ENCODE assay signal across 8 cellular contexts in genomic region chr22:28819253-28820096, GRCh38. TPM values are rescaled to one million over a fixed set of nuclear protein-coding genes. Genes with fewer than 3 reads are reported as not detected.
A peak's percentile ranks its signal among the peaks of the same experiment; 100 is the strongest.
DNase-seq lines count a peak whose midpoint lies in the region; ATAC-seq and TF ChIP-seq lines count a peak whose summit lies in the region.

No MANE protein-coding gene starts in this region.

- H3K4me3 ChIP-seq in endodermal cell (ENCODE audit: low read length) (no peak overlapping the region), stomach (peak overlapping the region in 1 of 4 donors; percentile 10)

- H3K9me3 ChIP-seq in endodermal cell (ENCODE audit: control insufficient read depth, low read length) = no peaks in the 10 kb centered on the region
- no peaks in the 10 kb centered on the region for H3K9me3 ChIP-seq in stomach

- H3K36me3 Mint-ChIP-seq in activated CD4-positive, alpha-beta T cell treated with anti-CD3 and anti-CD28 coated beads, Interleukin-2, amount 10 ng/mL, durations not matched to agents 7 days and 5 days (ENCODE audit: low read depth) = peaks cover 65% of the 10 kb centered on the region
- peaks cover 7% of the 10 kb centered on the region for H3K36me3 Mint-ChIP-seq in endodermal cell (ENCODE audit: low read depth)

- DNase-seq in activated CD4-positive, alpha-beta T cell treated with anti-CD3 and anti-CD28 coated beads, Interleukin-2, amount 10 ng/mL, durations not matched to agents 7 days and 5 days = no peak
- no peak for DNase-seq in activated CD4-positive, alpha-beta T cell treated with anti-CD3 and anti-CD28 coated beads for 4 hours
- no peak for DNase-seq in endodermal cell
- peak; percentile 86 for DNase-seq in stomach
- DNase-seq in amygdala (lab: John Stamatoyannopoulos, UW) = no peak

- H3K36me3 ChIP-seq in endodermal cell (ENCODE audit: control insufficient read depth, insufficient read depth, low read length) (no peaks in the 10 kb centered on the region), stomach (peaks cover 0 to 4% (median 0%) of the 10 kb centered on the region in 4 donors)

- TF ChIP-seq CTCF in endodermal cell (conservative IDR thresholded peaks at IDR 0.05) = no peak
- no peak for TF ChIP-seq CTCF in stomach (IDR thresholded peaks at IDR 0.05)

- no peak for TF ChIP-seq POLR2A in stomach (IDR thresholded peaks at IDR 0.05)

- H3K27me3 ChIP-seq in endodermal cell (ENCODE audit: control insufficient read depth, insufficient read depth, low read length, poor library complexity, severe bottlenecking) = no peaks in the 10 kb centered on the region
- no peaks in the 10 kb centered on the region for H3K27me3 ChIP-seq in stomach

- no peak overlapping the region for H3K9ac ChIP-seq in endodermal cell (ENCODE audit: extremely low read depth, low read length, poor library complexity, severe bottlenecking)

- 83 to 90% methylated on average over 4 to 5 of the region's 5 CpGs for WGBS in endodermal cell (ENCODE audit: insufficient coverage in 1 of 2, insufficient read length in 1 of 2), 2 experiments
- 22 to 64% (median 36%) methylated on average over 5 of the region's 5 CpGs for WGBS in stomach, 5 donors

- peaks cover 79% of the 10 kb centered on the region for H3K4me1 Mint-ChIP-seq in activated CD4-positive, alpha-beta T cell treated with anti-CD3 and anti-CD28 coated beads, Interleukin-2, amount 10 ng/mL, durations not matched to agents 7 days and 5 days
- peaks cover 23% of the 10 kb centered on the region for H3K4me1 Mint-ChIP-seq in endodermal cell

- intact Hi-C loops in stomach (cut with DNase I; ENCODE audit: low total_unique reads) = no loop called here

- CTCF ChIA-PET in activated CD4-positive, alpha-beta T cell treated with anti-CD3 and anti-CD28 coated beads, Interleukin-2, amount 10 ng/mL, durations not matched to agents 7 days and 5 days (lab: Charles Lee) = interaction anchor here (1.1 to 2.8 kb wide), 4 partner anchors 8 to 17 kb away, joined by 3 to 18 read pairs (median 8); no protein-coding TSS in a partner anchor

- no peaks in the 10 kb centered on the region for H3K27me3 Mint-ChIP-seq in activated CD4-positive, alpha-beta T cell treated with anti-CD3 and anti-CD28 coated beads, Interleukin-2, amount 10 ng/mL, durations not matched to agents 7 days and 5 days
- H3K27me3 Mint-ChIP-seq in endodermal cell (ENCODE audit: insufficient read depth) = no peaks in the 10 kb centered on the region

- POLR2A ChIA-PET in activated CD4-positive, alpha-beta T cell treated with anti-CD3 and anti-CD28 coated beads, Interleukin-2, amount 10 ng/mL, durations not matched to agents 7 days and 5 days (lab: Charles Lee) = no interaction called here

- TF ChIP-seq EP300 in stomach (IDR thresholded peaks at IDR 0.05) = no peak

- peak overlapping the region; percentile 76 for H3K27ac Mint-ChIP-seq in activated CD4-positive, alpha-beta T cell treated with anti-CD3 and anti-CD28 coated beads, Interleukin-2, amount 10 ng/mL, durations not matched to agents 7 days and 5 days
- H3K27ac Mint-ChIP-seq in endodermal cell = peak overlapping the region; percentile 41

- ATAC-seq in HG03095 (IDR thresholded peaks at IDR 0.05; ENCODE audit: unreplicated experiment) (peak; percentile 39), HG02571 (IDR thresholded peaks at IDR 0.05; ENCODE audit: unreplicated experiment) (no peak), HG02885 (IDR thresholded peaks at IDR 0.05; ENCODE audit: poor library complexity, unreplicated experiment) (no peak)

- H3K4me1 ChIP-seq in endodermal cell (ENCODE audit: control insufficient read depth, insufficient read depth, low read length) = peaks cover 4% of the 10 kb centered on the region
- H3K4me1 ChIP-seq in stomach = peaks cover 50 to 93% (median 79%) of the 10 kb centered on the region in 4 donors

- H3K9me3 Mint-ChIP-seq in activated CD4-positive, alpha-beta T cell treated with anti-CD3 and anti-CD28 coated beads, Interleukin-2, amount 10 ng/mL, durations not matched to agents 7 days and 5 days = no peaks in the 10 kb centered on the region
- H3K9me3 Mint-ChIP-seq in endodermal cell = peaks cover 2% of the 10 kb centered on the region

- H3K27ac ChIP-seq in endodermal cell (ENCODE audit: low read depth, low read length) (no peak overlapping the region), stomach (peak overlapping the region; percentile 78 to 97 (median 88))

- peak overlapping the region; percentile 11 for H3K4me3 Mint-ChIP-seq in activated CD4-positive, alpha-beta T cell treated with anti-CD3 and anti-CD28 coated beads, Interleukin-2, amount 10 ng/mL, durations not matched to agents 7 days and 5 days
- no peak overlapping the region for H3K4me3 Mint-ChIP-seq in endodermal cell

RNA-seq across cellular contexts. Expression of gene XBP1, which starts 19.1 kb away (rescaled TPM):
- total RNA-seq in activated CD4-positive, alpha-beta T cell treated with anti-CD3 and anti-CD28 coated beads, Interleukin-2, amount 10 ng/mL, durations not matched to agents 7 days and 5 days = 100 to 1,000 TPM; 159 to 184 TPM
- total RNA-seq in endodermal cell = 100 to 1,000 TPM; 103 to 111 TPM
- 111 TPM for polyA plus RNA-seq in endodermal cell (2013, experiment 1 of 2)
- 100 TPM for polyA plus RNA-seq in endodermal cell (2013, experiment 2 of 2)
- total RNA-seq in stomach = 100 to 1,000 TPM; 134 to 612 (median 387) TPM
- polyA plus RNA-seq in stomach = 100 to 1,000 TPM; 193 to 230 (median 214) TPM

RNA-seq across cellular contexts. Expression of gene CCDC117, which starts 47.0 kb away (rescaled TPM):
- 10 to 100 TPM; 30.2 to 31.9 TPM for total RNA-seq in activated CD4-positive, alpha-beta T cell treated with anti-CD3 and anti-CD28 coated beads, Interleukin-2, amount 10 ng/mL, durations not matched to agents 7 days and 5 days
- total RNA-seq in endodermal cell = 10 to 100 TPM; 40.9 TPM
- 25.1 TPM for polyA plus RNA-seq in endodermal cell (2013, experiment 1 of 2)
- polyA plus RNA-seq in endodermal cell (2013, experiment 2 of 2) = 24.6 TPM
- total RNA-seq in stomach = 10 to 100 TPM; 11.7 to 28.6 (median 16.2) TPM
- 10 to 100 TPM in 2 of 3 donors, 1 to 10 TPM in 1; 7.1 to 15.1 (median 10.1) TPM for polyA plus RNA-seq in stomach
